17 cellular contexts compared by ENCODE assay signal in the genomic region with DNA sequence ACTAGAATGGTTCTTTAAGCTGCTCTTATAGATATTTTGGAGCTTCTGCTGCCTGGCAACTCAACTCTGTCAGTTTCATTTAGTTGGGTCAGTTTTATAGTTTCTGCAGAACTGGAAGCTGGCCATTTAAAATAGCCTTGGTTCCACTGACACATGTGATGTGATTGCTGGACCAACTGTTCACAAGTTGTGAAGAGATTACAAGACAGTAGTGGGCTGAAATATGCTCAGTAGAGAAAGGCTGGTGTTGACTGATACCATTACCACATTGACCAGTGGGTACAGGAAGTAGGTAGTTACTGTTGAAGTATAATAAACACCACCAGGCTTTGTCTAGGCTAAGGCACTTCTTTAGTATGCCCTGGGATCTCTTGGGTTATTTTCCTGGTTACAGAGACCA. TPM values are rescaled to one million over a fixed set of nuclear protein-coding genes. Genes with fewer than 3 reads are reported as not detected.
DNase-seq lines count a peak whose midpoint lies in the region; ATAC-seq and TF ChIP-seq lines count a peak whose summit lies in the region.
"Had no signal": no experiment of that assay in that cellular context is flagged by ENCODE, and none has a peak within 500 bp of the region (broad histone marks: within the 10 kb centered on the region; RNA-seq: fewer than 3 reads in every experiment).

No MANE protein-coding gene starts in this region.

- H3K4me1 ChIP-seq in PC-9 (replicated peaks; ENCODE audit: insufficient read depth) (peaks cover 19% of the 10 kb centered on the region), mucosa of descending colon (ENCODE audit: low read depth) (peaks cover 9% of the 10 kb centered on the region)

- no peak for TF ChIP-seq CTCF in PC-9 (conservative IDR thresholded peaks at IDR 0.05)
- no peak for TF ChIP-seq CTCF in mucosa of descending colon (IDR thresholded peaks at IDR 0.05)

- ATAC-seq in left ventricle myocardium superior (peak; percentile 20), Right ventricle myocardium superior (ENCODE audit: poor library complexity) (no peak), HG02623 (IDR thresholded peaks at IDR 0.05; ENCODE audit: unreplicated experiment) (peak; percentile 74), HG03520 (IDR thresholded peaks at IDR 0.05; ENCODE audit: unreplicated experiment) (peak; percentile 48), left colon (no peak), mucosa of descending colon (no peak)
- ATAC-seq: body of pancreas, pancreas, T-helper 17 cell had no signal

- intact Hi-C loops in left ventricle myocardium superior (cut with micrococcal nuclease) = no loop called here
- intact Hi-C loops in Right ventricle myocardium superior (cut with DNase I) = no loop called here
- intact Hi-C loops in PC-9 (cut with micrococcal nuclease; ENCODE audit: unreplicated experiment) = no loop called here
- intact Hi-C loops in left colon (cut with DNase I, micrococcal nuclease) = no loop called here
- intact Hi-C loops in mucosa of descending colon (cut with DNase I, micrococcal nuclease) = no loop called here

- no peaks in the 10 kb centered on the region for H3K79me2 ChIP-seq in PC-9 (ENCODE audit: low read depth)

- H2AFZ ChIP-seq in PC-9 = no peak overlapping the region

- H3K27me3 ChIP-seq in PC-9 (ENCODE audit: insufficient read depth, low read depth) = no peaks in the 10 kb centered on the region
- H3K27me3 ChIP-seq: body of pancreas, pancreas had no signal

- H3K4me3 ChIP-seq in PC-9 (no peak overlapping the region), mucosa of descending colon (no peak overlapping the region)
- H3K4me3 ChIP-seq: body of pancreas, pancreas had no signal

- no peaks in the 10 kb centered on the region for H4K20me1 ChIP-seq in PC-9 (ENCODE audit: insufficient read depth)

- no TSS peak for BruUV-seq in PC-9 (replicated peaks; lab: Mats Ljungman, UMichigan)

- H3K36me3 ChIP-seq in PC-9 (ENCODE audit: low read depth) (no peaks in the 10 kb centered on the region), mucosa of descending colon (ENCODE audit: low read depth) (no peaks in the 10 kb centered on the region)

- POLR2A ChIA-PET in PC-9 (lab: Charles Lee; ENCODE audit: unreplicated experiment) = no interaction called here

- peaks cover 10% of the 10 kb centered on the region for H3F3A ChIP-seq in PC-9 (ENCODE audit: insufficient read depth, low read depth)

- H3K27ac ChIP-seq in PC-9 = no peak overlapping the region
- H3K27ac ChIP-seq: body of pancreas, pancreas had no signal

- H3K9me2 ChIP-seq in PC-9 (ENCODE audit: insufficient read depth) = no peaks in the 10 kb centered on the region

- no peak for DNase-seq in left ventricle myocardium superior
- no peak for DNase-seq in Right ventricle myocardium superior
- no peak for DNase-seq in PC-9
- no peak for DNase-seq in left colon
- DNase-seq in ecto neural progenitor cell (ENCODE audit: low spot score) = no peak
- DNase-seq in mucosa of descending colon = no peak
- DNase-seq: activated CD4-positive, alpha-beta T cell treated with anti-CD3 and anti-CD28 coated beads, Interleukin-2, amount 50 U/mL, for 4 hours; activated effector memory CD4-positive, alpha-beta T cell treated with anti-CD3 and anti-CD28 coated beads, Interleukin-2, amount 50 U/mL, for 16 hours; body of pancreas; endodermal cell; NCI-H1105 treated with DMSO at 0.1 percent for 48 hours; NCI-H446; pancreas; stimulated activated CD4-positive, alpha-beta T cell treated with anti-CD3 and anti-CD28 coated beads, Interleukin-15, amount 100 ng/mL, for 24 hours; T-helper 17 cell had no signal

- H3K9me3 ChIP-seq in PC-9 (ENCODE audit: insufficient read depth, low read depth) (no peaks in the 10 kb centered on the region), mucosa of descending colon (no peaks in the 10 kb centered on the region)
- H3K9me3 ChIP-seq: body of pancreas, pancreas had no signal

- CTCF ChIA-PET in PC-9 (lab: Charles Lee) = no interaction called here

- H3K4me2 ChIP-seq in PC-9 = no peak overlapping the region

RNA-seq across cellular contexts. Expression of a gene that starts 39.0 kb away (rescaled TPM):
- 24.3 TPM for total RNA-seq in left ventricle myocardium superior
- 28.4 TPM for total RNA-seq in Right ventricle myocardium superior
- total RNA-seq in PC-9 (2021) = 29.7 and 41.5 TPM in 2 replicates
- total RNA-seq in left colon = 10 to 100 TPM; 46.8 to 48.6 TPM
- 10 to 100 TPM; 25.8 to 49.7 (median 45.1) TPM for total RNA-seq in mucosa of descending colon

Comparison
In these comparisons a context has a peak if more than half of its experiments do, and no peak if none do; other contexts are left out.
1. ATAC-seq: peak in left ventricle myocardium superior (single experiment), HG02623 (single experiment) and HG03520 (single experiment); none in Right ventricle myocardium superior (single experiment), left colon (single experiment) and mucosa of descending colon (single experiment).